ENCODE assay signal across 26 cellular contexts in the genomic region with DNA sequence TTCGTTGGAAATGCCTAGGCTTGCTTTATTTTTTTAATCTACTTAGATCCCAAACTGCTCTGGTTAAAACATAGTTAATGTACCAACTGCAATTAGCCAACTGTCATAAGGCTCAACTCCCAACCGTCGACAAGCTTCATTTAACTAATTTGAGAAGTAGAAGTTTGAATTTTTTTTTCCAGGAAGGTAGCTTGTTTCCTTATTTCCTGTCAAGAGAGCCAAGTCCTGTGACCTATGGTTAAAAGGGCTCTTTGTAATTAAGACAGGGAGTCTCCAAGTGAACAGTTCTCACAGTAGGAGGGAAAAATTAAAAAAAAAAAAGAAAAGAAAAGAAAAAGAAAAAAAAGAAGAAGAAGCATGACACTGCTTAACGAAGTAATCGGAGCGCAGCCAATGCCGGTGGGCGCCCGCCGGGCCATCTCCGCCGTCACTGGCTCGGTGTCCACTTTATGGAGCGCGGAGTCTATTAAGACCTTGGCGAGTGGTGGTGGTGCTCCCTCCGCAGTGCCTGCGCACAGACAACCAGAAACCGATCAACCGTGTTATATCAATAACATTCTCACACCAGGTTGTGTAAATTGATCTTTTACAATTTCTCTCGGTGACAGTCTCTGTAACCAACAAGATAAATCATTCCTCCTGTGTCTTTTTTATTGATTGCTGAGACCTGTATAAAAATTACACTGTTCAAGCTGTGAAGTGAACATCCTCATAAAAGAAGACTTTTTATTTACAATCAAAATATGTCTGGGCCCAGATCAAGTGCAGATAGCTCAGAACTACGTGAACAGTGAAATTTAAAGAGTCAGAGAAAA.
DNase-seq lines count a peak whose midpoint lies in the region; ATAC-seq and TF ChIP-seq lines count a peak whose summit lies in the region.
"Had no signal": no experiment of that assay in that cellular context is flagged by ENCODE, and none has a peak within 500 bp of the region (broad histone marks: within the 10 kb centered on the region; RNA-seq: fewer than 3 reads in every experiment).

No MANE protein-coding gene starts in this region.

- H3K79me1 ChIP-seq in mesendoderm (ENCODE audit: low read length), result no peaks in the 10 kb centered on the region

- no peak overlapping the region for H2BK15ac ChIP-seq in mesendoderm (replicated peaks; ENCODE audit: low read depth)

- TF ChIP-seq CTCF in WTC11 (IDR thresholded peaks at IDR 0.05) (no peak), psoas muscle (IDR thresholded peaks at IDR 0.05) (no peak)

- H3K4ac ChIP-seq in mesendoderm (ENCODE audit: low read depth, low read length), result no peak overlapping the region

- H3K4me1 ChIP-seq in right cardiac atrium (ENCODE audit: control insufficient read depth, insufficient read depth, low read length) (peaks cover 5% of the 10 kb centered on the region), mesendoderm (ENCODE audit: control insufficient read depth, low read depth, low read length) (peaks cover 6% of the 10 kb centered on the region), psoas muscle (peaks cover 3% of the 10 kb centered on the region)
- H3K4me1 ChIP-seq: vagina had no signal

- H3K4me3 ChIP-seq in right cardiac atrium (ENCODE audit: low read length) (no peak overlapping the region), mesendoderm (ENCODE audit: low read length) (no peak overlapping the region), psoas muscle (no peak overlapping the region)
- H3K4me3 ChIP-seq: vagina had no signal

- no peaks in the 10 kb centered on the region for H3K9me3 Mint-ChIP-seq in WTC11
- no peaks in the 10 kb centered on the region for H3K9me3 Mint-ChIP-seq in activated CD4-positive, alpha-beta memory T cell treated with anti-CD3 and anti-CD28 coated beads, Interleukin-2, amount 10 ng/mL, durations not matched to agents 7 days and 5 days
- H3K9me3 Mint-ChIP-seq: CD4-positive, alpha-beta T cell had no signal

- peaks cover 36% of the 10 kb centered on the region for H3K27me3 Mint-ChIP-seq in WTC11 (ENCODE audit: low read depth)
- peaks cover 9% of the 10 kb centered on the region for H3K27me3 Mint-ChIP-seq in activated CD4-positive, alpha-beta memory T cell treated with anti-CD3 and anti-CD28 coated beads, Interleukin-2, amount 10 ng/mL, durations not matched to agents 7 days and 5 days

- H2BK5ac ChIP-seq in mesendoderm (ENCODE audit: low read length), result no peak overlapping the region

- H3K36me3 Mint-ChIP-seq in WTC11, result no peaks in the 10 kb centered on the region
- H3K36me3 Mint-ChIP-seq in activated CD4-positive, alpha-beta memory T cell treated with anti-CD3 and anti-CD28 coated beads, Interleukin-2, amount 10 ng/mL, durations not matched to agents 7 days and 5 days (ENCODE audit: low read depth), result no peaks in the 10 kb centered on the region

- H3K27ac Mint-ChIP-seq in WTC11, result no peak overlapping the region
- H3K27ac Mint-ChIP-seq in activated CD4-positive, alpha-beta memory T cell treated with anti-CD3 and anti-CD28 coated beads, Interleukin-2, amount 10 ng/mL, durations not matched to agents 7 days and 5 days, result no peak overlapping the region
- H3K27ac Mint-ChIP-seq: activated CD8-positive, alpha-beta T cell treated with anti-CD3 and anti-CD28 coated beads, Interleukin-2, amount 10 ng/mL, durations not matched to agents 7 days and 5 days; CD4-positive, alpha-beta T cell had no signal

- H3K27ac ChIP-seq in right cardiac atrium (ENCODE audit: low read length), result peak overlapping the region; percentile 47
- H3K27ac ChIP-seq in mesendoderm (ENCODE audit: low read depth, low read length), result no peak overlapping the region
- H3K27ac ChIP-seq in psoas muscle, result no peak overlapping the region
- H3K27ac ChIP-seq: neutrophil, vagina had no signal

- no peak overlapping the region for H3K9ac ChIP-seq in mesendoderm (ENCODE audit: low read length)
- H3K9ac ChIP-seq: SK-N-SH had no signal

- CTCF ChIA-PET in WTC11 (lab: Charles Lee), result no interaction called here
- CTCF ChIA-PET in activated CD4-positive, alpha-beta memory T cell treated with anti-CD3 and anti-CD28 coated beads, Interleukin-2, amount 10 ng/mL, durations not matched to agents 7 days and 5 days (lab: Charles Lee), result no interaction called here

- no peak overlapping the region for H2AK5ac ChIP-seq in mesendoderm (ENCODE audit: low read length)

- no peak overlapping the region for H4K5ac ChIP-seq in mesendoderm (ENCODE audit: low read length)

- no peak overlapping the region for H4K8ac ChIP-seq in mesendoderm (ENCODE audit: low read depth, low read length)

- H3K79me2 ChIP-seq in mesendoderm (ENCODE audit: control insufficient read depth, insufficient read depth, low read length), result no peaks in the 10 kb centered on the region

- H2BK120ac ChIP-seq in mesendoderm (ENCODE audit: low read depth, low read length), result no peak overlapping the region

- peak overlapping the region; percentile 35 for H3K56ac ChIP-seq in mesendoderm (ENCODE audit: low read length)

- H3K4me3 Mint-ChIP-seq in WTC11, result peak overlapping the region; percentile 48
- H3K4me3 Mint-ChIP-seq in activated CD4-positive, alpha-beta memory T cell treated with anti-CD3 and anti-CD28 coated beads, Interleukin-2, amount 10 ng/mL, durations not matched to agents 7 days and 5 days, result no peak overlapping the region
- H3K4me3 Mint-ChIP-seq: activated CD8-positive, alpha-beta T cell treated with anti-CD3 and anti-CD28 coated beads, Interleukin-2, amount 10 ng/mL, durations not matched to agents 7 days and 5 days; CD4-positive, alpha-beta T cell had no signal

- no peak overlapping the region for H3K18ac ChIP-seq in mesendoderm (ENCODE audit: low read length)

- H3K27me3 ChIP-seq in right cardiac atrium (ENCODE audit: control insufficient read depth, insufficient read depth) (no peaks in the 10 kb centered on the region), mesendoderm (ENCODE audit: insufficient read depth, low read length, poor library complexity) (no peaks in the 10 kb centered on the region), psoas muscle (ENCODE audit: insufficient read depth in 3 of 3, low read length in 2 of 3) (peaks cover 0 to 64% (median 5%) of the 10 kb centered on the region in 3 donors)
- H3K27me3 ChIP-seq: vagina had no signal

- no peak overlapping the region for H3K23ac ChIP-seq in mesendoderm (ENCODE audit: low read length)

- DNase-seq in right cardiac atrium (peak; percentile 19 to 60 (median 48)), left ventricle myocardium superior (no peak), WTC11 (ENCODE audit: low spot score) (no peak), mesendoderm (peak; percentile 6), activated gamma-delta T cell treated with Interleukin-2 at 50 U/mL for 16 hours (no peak), CD1c-positive myeloid dendritic cell (ENCODE audit: extremely low spot score) (no peak), psoas muscle (no peak)
- DNase-seq in activated CD4-positive, alpha-beta memory T cell treated with anti-CD3 and anti-CD28 coated beads, Interleukin-2, amount 10 ng/mL, durations not matched to agents 7 days and 5 days, result no peak
- DNase-seq: ACHN; activated CD4-positive, CD25-positive, alpha-beta regulatory T cell; activated CD8-positive, alpha-beta T cell treated with anti-CD3 and anti-CD28 coated beads, Interleukin-2, amount 10 ng/mL, durations not matched to agents 7 days and 5 days; activated naive CD4-positive, alpha-beta T cell treated with Interleukin-2 at 50 U/mL for 16 hours; activated T-cell treated with anti-CD3 and anti-CD28 coated beads, Interleukin-2, amount 50 U/mL, for 1 hour; amniotic stem cell; CD4-positive, alpha-beta T cell; dermis blood vessel endothelial cell; foreskin fibroblast; left colon; NCI-H1417; NCI-H2107; NCI-H510A treated with DMSO at 0.1 percent for 48 hours; SK-N-SH; stimulated activated CD8-positive, alpha-beta memory T cell treated with anti-CD3 and anti-CD28 coated beads, Interleukin-4, amount 100 ng/mL, for 48 hours had no signal

- no peaks in the 10 kb centered on the region for H3K36me3 ChIP-seq in mesendoderm (ENCODE audit: control insufficient read depth, insufficient read depth, low read length)
- no peaks in the 10 kb centered on the region for H3K36me3 ChIP-seq in psoas muscle (ENCODE audit: insufficient read depth in 1 of 2, low read depth in 1 of 2)
- H3K36me3 ChIP-seq: neutrophil, vagina had no signal

- POLR2A ChIA-PET in WTC11 (lab: Charles Lee), result no interaction called here
- POLR2A ChIA-PET in activated CD4-positive, alpha-beta memory T cell treated with anti-CD3 and anti-CD28 coated beads, Interleukin-2, amount 10 ng/mL, durations not matched to agents 7 days and 5 days (lab: Charles Lee), result no interaction called here

- intact Hi-C loops in right cardiac atrium (cut with DNase I), result no loop called here
- intact Hi-C loops in left ventricle myocardium superior (cut with micrococcal nuclease), result no loop called here
- intact Hi-C loops in psoas muscle (cut with DNase I), result no loop called here

- no peaks in the 10 kb centered on the region for H3K9me3 ChIP-seq in right cardiac atrium (ENCODE audit: control insufficient read depth, low read length)
- H3K9me3 ChIP-seq in psoas muscle, result no peaks in the 10 kb centered on the region
- H3K9me3 ChIP-seq: neutrophil, SK-N-SH, vagina had no signal

- WGBS in right cardiac atrium, result 27% methylated on average over 22 of the region's 22 CpGs
- no CpG with 5 or more reads among the region's 22 CpGs for WGBS in mesendoderm (ENCODE audit: extremely low coverage, insufficient coverage, low lambda C conversion rate)
- 27 to 37% (median 28%) methylated on average over 22 of the region's 22 CpGs for WGBS in psoas muscle, 3 donors

- peaks cover 36% of the 10 kb centered on the region for H3K4me1 Mint-ChIP-seq in WTC11
- H3K4me1 Mint-ChIP-seq in activated CD4-positive, alpha-beta memory T cell treated with anti-CD3 and anti-CD28 coated beads, Interleukin-2, amount 10 ng/mL, durations not matched to agents 7 days and 5 days, result peaks cover 5% of the 10 kb centered on the region

- H3K4me2 ChIP-seq in mesendoderm (ENCODE audit: low read length), result no peak overlapping the region
- H3K4me2 ChIP-seq: SK-N-SH had no signal

- peak in 1 of 2 donors; percentile 22 for ATAC-seq in right cardiac atrium
- ATAC-seq in left ventricle myocardium superior, result no peak
- ATAC-seq in WTC11, result no peak
- ATAC-seq in psoas muscle, result no peak
- ATAC-seq: activated CD8-positive, alpha-beta T cell treated with anti-CD3 and anti-CD28 coated beads, Interleukin-2, amount 10 ng/mL, durations not matched to agents 7 days and 5 days; HCT116; left colon had no signal

TF ChIP-seq in WTC11, 78 proteins besides CTCF, POLR2A, EP300 and RAD21:
- no peak for TF ChIP-seq JAZF1 (CRISPR knock-in tag; IDR thresholded peaks at IDR 0.05)
- no peak for TF ChIP-seq ZNF138 (CRISPR knock-in tag; conservative IDR thresholded peaks at IDR 0.05)

Comparison
In these comparisons a context has a peak if more than half of its experiments do, and no peak if none do; other contexts are left out.
1. DNase-seq: peak in right cardiac atrium (3 of 3) and mesendoderm (single experiment); none in left ventricle myocardium superior (single experiment), WTC11 (single experiment), activated gamma-delta T cell treated with Interleukin-2 at 50 U/mL for 16 hours (single experiment), activated CD4-positive, alpha-beta memory T cell treated with anti-CD3 and anti-CD28 coated beads, Interleukin-2, amount 10 ng/mL, durations not matched to agents 7 days and 5 days (single experiment), CD1c-positive myeloid dendritic cell (single experiment) and psoas muscle (0 of 2).